ENCODE assay signal across 10 cellular contexts in the genomic region with DNA sequence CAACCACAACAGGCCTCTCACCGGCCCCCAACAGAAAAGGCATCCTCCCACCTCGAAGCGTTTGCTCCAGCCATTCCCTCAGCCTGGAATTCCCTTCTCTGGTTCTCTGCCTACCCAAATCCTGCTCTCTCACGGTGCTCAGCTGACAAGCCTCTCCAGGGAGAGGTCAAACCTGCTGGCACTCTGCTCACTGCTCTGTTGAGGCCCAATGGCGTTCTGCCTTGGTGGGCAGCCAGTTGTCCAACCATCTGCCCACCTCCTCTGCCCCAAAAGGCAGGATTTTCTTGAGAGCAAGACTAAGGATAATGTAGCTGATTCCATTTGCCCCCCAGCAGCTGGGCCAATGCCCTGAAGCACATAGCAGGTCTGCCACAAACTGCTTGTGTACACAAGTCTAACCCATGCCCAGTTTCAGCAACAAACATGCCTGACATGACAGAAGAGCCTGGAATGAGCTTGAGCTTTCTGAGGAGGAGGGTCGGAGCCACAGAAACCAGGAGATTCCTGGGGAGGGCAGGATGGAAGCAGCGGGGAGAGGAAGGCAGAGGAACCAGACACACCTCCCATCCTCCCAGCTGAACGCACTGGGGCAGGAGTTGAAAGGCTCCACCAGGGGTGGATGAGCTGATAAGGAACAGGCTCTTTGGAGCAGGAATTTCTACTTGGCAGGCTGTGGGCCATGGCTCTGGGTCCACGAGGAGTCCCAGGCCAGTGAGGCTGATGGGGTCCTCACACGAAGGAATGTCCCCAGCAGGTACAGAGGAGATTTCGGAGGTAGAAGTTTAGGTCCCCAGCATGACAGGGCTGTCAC. TPM values are rescaled to one million over a fixed set of nuclear protein-coding genes. Genes with fewer than 3 reads are reported as not detected.
DNase-seq lines count a peak whose midpoint lies in the region; ATAC-seq, FAIRE-seq and TF ChIP-seq lines count a peak whose summit lies in the region.
"Had no signal": no experiment of that assay in that cellular context is flagged by ENCODE, and none has a peak within 500 bp of the region (broad histone marks: within the 10 kb centered on the region; RNA-seq: fewer than 3 reads in every experiment).

No MANE protein-coding gene starts in this region.

- H3K27me3 ChIP-seq in GM06990 (replicated peaks; ENCODE audit: control insufficient read depth, insufficient read depth, low read length) (no peaks in the 10 kb centered on the region), OCI-LY1 (ENCODE audit: insufficient read depth, low read length) (no peaks in the 10 kb centered on the region), trophoblast cell (ENCODE audit: insufficient read depth, low read length) (no peaks in the 10 kb centered on the region)

- no peaks in the 10 kb centered on the region for H3K27me3 Mint-ChIP-seq in effector memory CD8-positive, alpha-beta T cell

- peak overlapping the region; percentile 96 to 98 for H3K4me3 Mint-ChIP-seq in effector memory CD8-positive, alpha-beta T cell

- H3K9ac ChIP-seq in OCI-LY1 (ENCODE audit: low read length) (peak overlapping the region; percentile 85; the same call in 1 of the 2 replicates), trophoblast cell (ENCODE audit: low read length) (no peak overlapping the region)

- H3K36me3 Mint-ChIP-seq in effector memory CD8-positive, alpha-beta T cell (ENCODE audit: insufficient read depth): peaks cover 26% of the 10 kb centered on the region

- no peak overlapping the region for H2BK5ac ChIP-seq in trophoblast cell (ENCODE audit: low read depth, low read length, poor library complexity)

- H3K4me3 ChIP-seq in GM06990 (replicated peaks; ENCODE audit: low read depth, low read length): peak overlapping the region; percentile 80
- peak overlapping the region; percentile 76 for H3K4me3 ChIP-seq in OCI-LY1 (ENCODE audit: low read depth, low read length, poor library complexity, severe bottlenecking)
- H3K4me3 ChIP-seq in trophoblast cell (ENCODE audit: low read depth, low read length): no peak overlapping the region

- H3K27ac Mint-ChIP-seq in effector memory CD8-positive, alpha-beta T cell: peak overlapping the region; percentile 97 to 98

- no peak overlapping the region for H2AFZ ChIP-seq in OCI-LY1 (ENCODE audit: low read length)
- H2AFZ ChIP-seq in trophoblast cell (ENCODE audit: insufficient read depth, low read length, poor library complexity): no peak overlapping the region

- H3K27ac ChIP-seq in OCI-LY1 (ENCODE audit: low read depth, low read length, poor library complexity, severe bottlenecking) (peak overlapping the region; percentile 71), trophoblast cell (ENCODE audit: low read depth, low read length) (no peak overlapping the region)

- no peak for FAIRE-seq in D721Med (lab: Jason Lieb, UNC)

- no peak overlapping the region for H3K14ac ChIP-seq in trophoblast cell (ENCODE audit: low read length)

- H3K9me3 Mint-ChIP-seq in effector memory CD8-positive, alpha-beta T cell: no peaks in the 10 kb centered on the region

- no peaks in the 10 kb centered on the region for H3K79me2 ChIP-seq in OCI-LY1 (ENCODE audit: insufficient read depth, low read length)
- H3K79me2 ChIP-seq in trophoblast cell (ENCODE audit: control insufficient read depth, insufficient read depth, low read length, poor library complexity): no peaks in the 10 kb centered on the region

- H3K4me1 Mint-ChIP-seq in effector memory CD8-positive, alpha-beta T cell (ENCODE audit: low read depth in 2 of 2): peaks cover 44 to 46% of the 10 kb centered on the region in 2 donors

- no peak overlapping the region for H2BK12ac ChIP-seq in trophoblast cell (ENCODE audit: low read length)

- H3K9me2 ChIP-seq in OCI-LY1 (ENCODE audit: low read depth, low read length): no peaks in the 10 kb centered on the region

- no peaks in the 10 kb centered on the region for H3F3A ChIP-seq in OCI-LY1 (ENCODE audit: insufficient read depth, low read length)

- no peak overlapping the region for H3K4ac ChIP-seq in trophoblast cell (ENCODE audit: low read depth, low read length)

- H4K20me1 ChIP-seq in OCI-LY1 (ENCODE audit: insufficient read depth, low read length): no peaks in the 10 kb centered on the region

- no peak overlapping the region for H4K91ac ChIP-seq in trophoblast cell (ENCODE audit: low read depth, low read length)

- H3K4me1 ChIP-seq in OCI-LY1 (ENCODE audit: insufficient read depth, low read length, severe bottlenecking) (peaks cover 56% of the 10 kb centered on the region), trophoblast cell (ENCODE audit: control insufficient read depth in 1 of 2, insufficient read depth in 2 of 2, low read length in 2 of 2) (peaks cover 22 to 27% of the 10 kb centered on the region in 2 experiments)

- DNase-seq in GM06990 (ENCODE audit: extremely low read depth, insufficient read length): no peak
- DNase-seq in effector memory CD8-positive, alpha-beta T cell: no peak
- peak; percentile 43 to 72 for DNase-seq in trophoblast cell
- DNase-seq in occipital lobe (lab: John Stamatoyannopoulos, UW): no peak
- DNase-seq in D721Med (ENCODE audit: insufficient read length, low spot score): no peak
- DNase-seq: activated CD8-positive, alpha-beta memory T cell treated with anti-CD3 and anti-CD28 coated beads, Interleukin-2, amount 50 U/mL, for 4 hours; OCI-M1 had no signal

- H2BK120ac ChIP-seq in trophoblast cell (ENCODE audit: insufficient read depth, low read length, poor library complexity): no peak overlapping the region

- H3K36me3 ChIP-seq in GM06990 (ENCODE audit: control insufficient read depth, insufficient read depth, low read length): peaks cover 15% of the 10 kb centered on the region
- H3K36me3 ChIP-seq in OCI-LY1 (ENCODE audit: insufficient read depth, low read length): peaks cover 15% of the 10 kb centered on the region; the same call in 1 of the 2 replicates
- peaks cover 2 to 9% of the 10 kb centered on the region in 2 experiments for H3K36me3 ChIP-seq in trophoblast cell (ENCODE audit: control insufficient read depth in 1 of 2, insufficient read depth in 2 of 2, low read length in 2 of 2)

- no peak overlapping the region for H2AK5ac ChIP-seq in trophoblast cell (ENCODE audit: low read length)

- no peak for ATAC-seq in effector memory CD8-positive, alpha-beta T cell (replicated peaks)
- ATAC-seq in HG03442 (IDR thresholded peaks at IDR 0.05; ENCODE audit: unreplicated experiment) (no peak), HG03469 (IDR thresholded peaks at IDR 0.05; ENCODE audit: unreplicated experiment) (no peak)

- H4K12ac ChIP-seq in trophoblast cell (ENCODE audit: low read depth, low read length): no peak overlapping the region

- H3K79me1 ChIP-seq in trophoblast cell (ENCODE audit: low read length): no peaks in the 10 kb centered on the region

- no peak overlapping the region for H4K8ac ChIP-seq in trophoblast cell (ENCODE audit: low read depth, low read length)

- H3K4me2 ChIP-seq in OCI-LY1 (ENCODE audit: low read length) (peak overlapping the region; percentile 86), trophoblast cell (ENCODE audit: low read length) (no peak overlapping the region)

- TF ChIP-seq CTCF in GM06990 (IDR thresholded peaks at IDR 0.05; ENCODE audit: insufficient read depth, low read length, poor library complexity, severe bottlenecking): no peak
- TF ChIP-seq CTCF in OCI-LY1 (IDR thresholded peaks at IDR 0.05; ENCODE audit: low read length): no peak
- TF ChIP-seq CTCF in D721Med (IDR thresholded peaks at IDR 0.05; ENCODE audit: insufficient read depth, missing control alignments): no peak

- no peak overlapping the region for H3K23ac ChIP-seq in trophoblast cell (ENCODE audit: low read length)

- H3K9me3 ChIP-seq in OCI-LY1 (ENCODE audit: low read length) (no peaks in the 10 kb centered on the region), trophoblast cell (ENCODE audit: insufficient read depth, low read depth, low read length) (no peaks in the 10 kb centered on the region)

- WGBS in trophoblast cell (ENCODE audit: extremely low coverage, insufficient coverage, insufficient read length): no CpG with 5 or more reads among the region's 11 CpGs

- H3K18ac ChIP-seq in trophoblast cell (ENCODE audit: low read length): no peak overlapping the region

RNA-seq across cellular contexts. Expression of a gene that starts 23.9 kb away (rescaled TPM):
- polyA plus RNA-seq in trophoblast cell (2013): 12.2 and 13.9 TPM in 2 replicates
- 2.0 TPM for total RNA-seq in occipital lobe

Comparison
In these comparisons a context has a peak if more than half of its experiments do, and no peak if none do; other contexts are left out.
1. DNase-seq: peak in trophoblast cell (2 of 2); none in GM06990 (single experiment), effector memory CD8-positive, alpha-beta T cell (0 of 3), occipital lobe (single experiment) and D721Med (single experiment).